9 cellular contexts compared by ENCODE assay signal in genomic region chr22:37824674-37825641, GRCh38. TPM values are rescaled to one million over a fixed set of nuclear protein-coding genes. Genes with fewer than 3 reads are reported as not detected.
DNase-seq lines count a peak whose midpoint lies in the region; ATAC-seq and TF ChIP-seq lines count a peak whose summit lies in the region.
"Had no signal": no experiment of that assay in that cellular context is flagged by ENCODE, and none has a peak within 500 bp of the region (broad histone marks: within the 10 kb centered on the region; RNA-seq: fewer than 3 reads in every experiment).

No MANE protein-coding gene starts in this region.

- no peaks in the 10 kb centered on the region for H3K79me1 ChIP-seq in H9 (ENCODE audit: insufficient read depth, low read depth, low read length, poor library complexity, severe bottlenecking)

- POLR2A ChIA-PET in A673 (lab: Charles Lee; ENCODE audit: low non-redundant PET): no interaction called here

- TF ChIP-seq CTCF in A673 (conservative IDR thresholded peaks at IDR 0.05; ENCODE audit: low read depth, low read length): no peak; the same call in 1 of the 2 replicates
- peak; percentile 35; the same call in 1 of the 3 replicates for TF ChIP-seq CTCF in H9 (conservative IDR thresholded peaks at IDR 0.05)

- no peak overlapping the region for H3K9ac ChIP-seq in H9 (ENCODE audit: extremely low read depth, insufficient read length, low read length)

- no peak overlapping the region for H2AFZ ChIP-seq in H9 (ENCODE audit: low read length)

- no peaks in the 10 kb centered on the region for H4K20me1 ChIP-seq in H9 (ENCODE audit: control insufficient read depth, insufficient read depth, insufficient read length)

- H3K36me3 ChIP-seq in A673 (ENCODE audit: insufficient read depth, low read length, poor library complexity, severe bottlenecking): no peaks in the 10 kb centered on the region

- peak overlapping the region; percentile 40 for H3K4me3 ChIP-seq in A673 (ENCODE audit: low read depth, low read length, poor library complexity, severe bottlenecking)

- H3K27me3 Mint-ChIP-seq in H9 (ENCODE audit: low read depth) (peaks cover 54% of the 10 kb centered on the region), memory B cell (peaks cover 16% of the 10 kb centered on the region)
- peaks cover 9% of the 10 kb centered on the region for H3K27me3 Mint-ChIP-seq in central memory CD8-positive, alpha-beta T cell

- CTCF ChIA-PET in A673 (lab: Charles Lee): no interaction called here

- no peak overlapping the region for H3K18ac ChIP-seq in H9 (ENCODE audit: insufficient read length, low read depth, low read length)

- H3K27me3 ChIP-seq in A673 (replicated peaks; ENCODE audit: insufficient read depth, low read depth, low read length, poor library complexity): no peaks in the 10 kb centered on the region
- no peaks in the 10 kb centered on the region; the same call in 1 of the 2 replicates for H3K27me3 ChIP-seq in H9 (ENCODE audit: insufficient read depth, low read length)

- no peak overlapping the region for H2AK5ac ChIP-seq in H9 (ENCODE audit: insufficient read length, low read length)

- H3K36me3 Mint-ChIP-seq in H9 (ENCODE audit: insufficient read depth in 1 of 3, low read depth in 3 of 3) (peaks cover 0 to 4% (median 0%) of the 10 kb centered on the region in 3 experiments; a peak in 2 of 7 replicates), memory B cell (peaks cover 6% of the 10 kb centered on the region)
- peaks cover 5% of the 10 kb centered on the region for H3K36me3 Mint-ChIP-seq in central memory CD8-positive, alpha-beta T cell (ENCODE audit: insufficient read depth)

- WGBS in H9 (ENCODE audit: extremely low coverage, insufficient read length, low lambda C conversion rate): no CpG with 5 or more reads among the region's 135 CpGs

- H3K27ac Mint-ChIP-seq in H9 (no peak overlapping the region), memory B cell (no peak overlapping the region)
- no peak overlapping the region for H3K27ac Mint-ChIP-seq in central memory CD8-positive, alpha-beta T cell (ENCODE audit: low read depth)

- H3K4me1 Mint-ChIP-seq in H9 (peaks cover 20 to 32% of the 10 kb centered on the region in 2 experiments), memory B cell (peaks cover 2% of the 10 kb centered on the region)
- H3K4me1 Mint-ChIP-seq in central memory CD8-positive, alpha-beta T cell: no peaks in the 10 kb centered on the region

- no peak overlapping the region for H2BK12ac ChIP-seq in H9 (ENCODE audit: insufficient read length, low read depth, low read length)

- ATAC-seq in central memory CD8-positive, alpha-beta T cell (replicated peaks; ENCODE audit: extremely low read depth, poor library complexity, severe bottlenecking): peak; percentile 40
- peak; percentile 53 for ATAC-seq in memory B cell (ENCODE audit: low read depth)
- no peak for ATAC-seq in HG03095 (IDR thresholded peaks at IDR 0.05; ENCODE audit: unreplicated experiment)
- ATAC-seq in HG02623 (IDR thresholded peaks at IDR 0.05; ENCODE audit: unreplicated experiment): no peak
- no peak for ATAC-seq in GM19467 (IDR thresholded peaks at IDR 0.05; ENCODE audit: unreplicated experiment)

- H3K4me3 Mint-ChIP-seq in H9: peak overlapping the region; percentile 54 to 68
- H3K4me3 Mint-ChIP-seq in central memory CD8-positive, alpha-beta T cell: peak overlapping the region; percentile 68
- peak overlapping the region; percentile 65 for H3K4me3 Mint-ChIP-seq in memory B cell

- no peaks in the 10 kb centered on the region for H3K9me3 ChIP-seq in A673 (ENCODE audit: low read depth, low read length, poor library complexity, severe bottlenecking)
- no peaks in the 10 kb centered on the region for H3K9me3 ChIP-seq in H9 (ENCODE audit: control insufficient read depth, low read depth, low read length)

- no peak overlapping the region for H3K4ac ChIP-seq in H9 (ENCODE audit: low read depth, low read length)

- BruUV-seq in A673 (replicated peaks; lab: Mats Ljungman, UMichigan): no TSS peak

- no peaks in the 10 kb centered on the region for H3K4me1 ChIP-seq in A673 (ENCODE audit: insufficient read depth, low read length, poor library complexity, severe bottlenecking)
- H3K4me1 ChIP-seq in H9 (ENCODE audit: insufficient read depth, low read length): peaks cover 3% of the 10 kb centered on the region; the same call in 1 of the 2 replicates

- no peak overlapping the region for H2BK15ac ChIP-seq in H9 (ENCODE audit: low read depth, low read length)

- H3K23me2 ChIP-seq in H9 (ENCODE audit: insufficient read length, low read depth, low read length, poor library complexity, severe bottlenecking): no peaks in the 10 kb centered on the region

- H2BK20ac ChIP-seq in H9 (ENCODE audit: low read depth, low read length, poor library complexity, severe bottlenecking): no peak overlapping the region

- H2BK120ac ChIP-seq in H9 (ENCODE audit: low read depth, low read length, poor library complexity, severe bottlenecking): no peak overlapping the region

- no peak overlapping the region for H4K5ac ChIP-seq in H9 (ENCODE audit: insufficient read length, low read depth, low read length)

- H3T11ph ChIP-seq in H9 (ENCODE audit: low read length): no peak overlapping the region

- intact Hi-C loops in A673 (cut with micrococcal nuclease; ENCODE audit: unreplicated experiment): no loop called here

- no peaks in the 10 kb centered on the region for H3K9me3 Mint-ChIP-seq in H9
- no peaks in the 10 kb centered on the region for H3K9me3 Mint-ChIP-seq in central memory CD8-positive, alpha-beta T cell
- no peaks in the 10 kb centered on the region for H3K9me3 Mint-ChIP-seq in memory B cell

- peak; percentile 62 for DNase-seq in A673 (ENCODE audit: low spot score)
- DNase-seq in H9: peak; percentile 63
- no peak for DNase-seq in central memory CD8-positive, alpha-beta T cell (ENCODE audit: low spot score in 2 of 2)
- no peak for DNase-seq in memory B cell (ENCODE audit: low spot score in 2 of 2)
- no peak for DNase-seq in dedifferentiated amniotic fluid mesenchymal stem cell (ENCODE audit: extremely low spot score)

- no peak overlapping the region for H4K91ac ChIP-seq in H9 (ENCODE audit: insufficient read length, low read depth, low read length)

- no peak overlapping the region for H2BK5ac ChIP-seq in H9 (ENCODE audit: insufficient read length, low read length)

- H3K56ac ChIP-seq in H9 (ENCODE audit: insufficient read length, low read depth, low read length): no peak overlapping the region

- H3K79me2 ChIP-seq in H9 (ENCODE audit: insufficient read depth, low read length): no peaks in the 10 kb centered on the region

- no peak overlapping the region for H3K23ac ChIP-seq in H9 (ENCODE audit: insufficient read length, low read depth, low read length)

- peak overlapping the region; percentile 42 for H3K4me2 ChIP-seq in H9 (ENCODE audit: insufficient read depth, insufficient read length, low read length)

- no peak overlapping the region for H4K8ac ChIP-seq in H9 (replicated peaks; ENCODE audit: insufficient read length, low read depth, low read length)

- peak overlapping the region; percentile 79 for H3K14ac ChIP-seq in H9 (ENCODE audit: insufficient read depth, low read length)

- no peak overlapping the region for H3K27ac ChIP-seq in A673 (ENCODE audit: low read depth, low read length, poor library complexity, severe bottlenecking)
- no peak overlapping the region for H3K27ac ChIP-seq in H9 (ENCODE audit: insufficient read length, low read depth, low read length)

RNA-seq across cellular contexts. Expression of gene GALR3, which starts 1.8 kb away (rescaled TPM):
- 0.26 TPM in 1 of 2 replicates, not detected in the other for total RNA-seq in A673 (2021)
- 0.31 and 0.59 TPM in 2 replicates for total RNA-seq in H9 (2021)
- total RNA-seq: mononuclear cell had no signal

RNA-seq across cellular contexts. Expression of gene GCAT, which starts 17.2 kb away (rescaled TPM):
- total RNA-seq in A673 (2021) (21.4 and 28.5 TPM in 2 replicates), H9 (2021) (26.9 and 28.8 TPM in 2 replicates)

RNA-seq across cellular contexts. Expression of gene ANKRD54, which starts 19.2 kb away (rescaled TPM):
- total RNA-seq in A673 (2021): 29.5 and 32.9 TPM in 2 replicates
- total RNA-seq in H9 (2021): 14.4 and 15.3 TPM in 2 replicates

RNA-seq across cellular contexts. Expression of gene EIF3L, which starts 24.3 kb away (rescaled TPM):
- total RNA-seq in A673 (2021) (492 and 528 TPM in 2 replicates), H9 (2021) (736 and 739 TPM in 2 replicates)

Comparison
In these comparisons a context has a peak if more than half of its experiments do, and no peak if none do; other contexts are left out.
1. DNase-seq: peak in A673 (single experiment) and H9 (single experiment); none in central memory CD8-positive, alpha-beta T cell (0 of 2), memory B cell (0 of 2) and dedifferentiated amniotic fluid mesenchymal stem cell (single experiment).
2. ATAC-seq: peak in central memory CD8-positive, alpha-beta T cell (single experiment) and memory B cell (single experiment); none in HG03095 (single experiment), HG02623 (single experiment) and GM19467 (single experiment).
3. Peak in every context shown above with its lines, with median percentiles within 50 percentile points of each other: H3K4me3 Mint-ChIP-seq.